Comparison of ENCODE assay signal across 14 cellular contexts in the genomic region with DNA sequence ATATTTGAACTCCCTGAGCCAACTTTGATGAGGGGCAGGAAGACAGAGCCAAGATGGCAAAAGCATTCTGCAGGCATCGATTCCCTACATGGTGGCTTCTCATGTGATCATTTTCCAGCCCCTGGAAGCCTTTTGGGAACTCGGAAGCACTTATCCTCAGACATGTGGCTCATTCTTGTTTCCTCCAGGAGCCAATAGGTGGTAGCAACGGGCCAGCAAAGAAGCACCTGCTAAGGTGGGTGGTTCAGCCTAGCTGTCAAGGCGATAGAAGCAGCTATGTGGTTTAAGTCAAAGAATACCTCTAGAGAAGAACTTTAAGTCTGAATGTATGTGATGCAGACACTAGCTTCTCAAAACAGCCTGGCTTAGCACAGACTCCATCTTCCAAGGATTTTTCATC.
DNase-seq lines count a peak whose midpoint lies in the region; ATAC-seq and TF ChIP-seq lines count a peak whose summit lies in the region.
"Had no signal": no experiment of that assay in that cellular context is flagged by ENCODE, and none has a peak within 500 bp of the region (broad histone marks: within the 10 kb centered on the region; RNA-seq: fewer than 3 reads in every experiment).

No MANE protein-coding gene starts in this region.

- no peaks in the 10 kb centered on the region for H3K27me3 ChIP-seq in kidney epithelial cell (ENCODE audit: control insufficient read depth, insufficient read depth, low read length)
- H3K27me3 ChIP-seq in CD8-positive, alpha-beta T cell (ENCODE audit: insufficient read depth, low read length): no peaks in the 10 kb centered on the region
- H3K27me3 ChIP-seq: foreskin keratinocyte, SJSA1, tibial artery had no signal

- H3K36me3 ChIP-seq in kidney epithelial cell (ENCODE audit: control insufficient read depth, insufficient read depth, low read length): no peaks in the 10 kb centered on the region
- H3K36me3 ChIP-seq in CD8-positive, alpha-beta T cell (ENCODE audit: insufficient read depth, low read length): no peaks in the 10 kb centered on the region
- H3K36me3 ChIP-seq: SJSA1, tibial artery had no signal

- CTCF ChIA-PET in CD8-positive, alpha-beta T cell (lab: Charles Lee): no interaction called here

- H3K9me3 ChIP-seq in CD8-positive, alpha-beta T cell (ENCODE audit: low read length): peaks cover under 1% of the 10 kb centered on the region
- H3K9me3 ChIP-seq: SJSA1, tibial artery had no signal

- H3K4me3 ChIP-seq in LNCaP clone FGC (ENCODE audit: low read depth, low read length) (no peak overlapping the region), kidney epithelial cell (ENCODE audit: low read depth, low read length) (no peak overlapping the region)
- H3K4me3 ChIP-seq in CD8-positive, alpha-beta T cell (ENCODE audit: low read depth, low read length): no peak overlapping the region
- H3K4me3 ChIP-seq: GM23248, SJSA1, tibial artery had no signal

- H3K4me1 Mint-ChIP-seq in CD8-positive, alpha-beta T cell (ENCODE audit: low read depth): no peaks in the 10 kb centered on the region

- DNase-seq in DMS 273 (lab: John Stamatoyannopoulos, UW; ENCODE audit: unreplicated experiment): peak; percentile 57
- no peak for DNase-seq in DMS 273 treated with DMSO at 0.1 percent for 48 hours (lab: John Stamatoyannopoulos, UW)
- DNase-seq in LNCaP clone FGC (ENCODE audit: low read depth): no peak
- DNase-seq in OCI-M1 (lab: John Stamatoyannopoulos, UW): peak; percentile 49
- DNase-seq in kidney epithelial cell (ENCODE audit: low read depth): no peak
- no peak for DNase-seq in CD8-positive, alpha-beta T cell
- DNase-seq in sciatic nerve (ENCODE audit: low spot score): no peak
- no peak for DNase-seq in UCSD-AML1 (lab: John Stamatoyannopoulos, UW; ENCODE audit: unreplicated experiment)
- DNase-seq: 8988T; foreskin keratinocyte; GM23248; stimulated activated CD4-positive, alpha-beta T cell treated with anti-CD3 and anti-CD28 coated beads, Interleukin-1b, Interleukin-23, amount 100 ng/mL, for 48 hours; tibial artery had no signal

- no peak overlapping the region for H3K27ac ChIP-seq in CD8-positive, alpha-beta T cell (ENCODE audit: low read depth, low read length)
- H3K27ac ChIP-seq: foreskin keratinocyte, GM23248, SJSA1, tibial artery had no signal

- POLR2A ChIA-PET in CD8-positive, alpha-beta T cell (lab: Charles Lee): no interaction called here

- intact Hi-C loops in CD8-positive, alpha-beta T cell (cut with DNase I, micrococcal nuclease): no loop called here
- intact Hi-C loops in sciatic nerve (cut with DNase I): no loop called here

- TF ChIP-seq CTCF in LNCaP clone FGC (IDR thresholded peaks at IDR 0.05; ENCODE audit: control insufficient read depth, extremely low read depth, insufficient read depth) (peak; percentile 83), kidney epithelial cell (IDR thresholded peaks at IDR 0.05; ENCODE audit: insufficient read depth, low read length, poor library complexity, severe bottlenecking) (peak; percentile 23)
- no peak for TF ChIP-seq CTCF in CD8-positive, alpha-beta T cell (IDR thresholded peaks at IDR 0.05)

- H3K4me1 ChIP-seq in CD8-positive, alpha-beta T cell (ENCODE audit: insufficient read depth, low read length): no peaks in the 10 kb centered on the region
- H3K4me1 ChIP-seq: foreskin keratinocyte, SJSA1, tibial artery had no signal

- peaks cover 5% of the 10 kb centered on the region for H3K27me3 Mint-ChIP-seq in CD8-positive, alpha-beta T cell (ENCODE audit: low read depth)

- no peak for ATAC-seq in CD8-positive, alpha-beta T cell
- ATAC-seq in sciatic nerve: no peak
- ATAC-seq: foreskin keratinocyte had no signal

- H3K27ac Mint-ChIP-seq in CD8-positive, alpha-beta T cell: no peak overlapping the region

- no peak overlapping the region for H3K4me3 Mint-ChIP-seq in CD8-positive, alpha-beta T cell

- H3K9me3 Mint-ChIP-seq in CD8-positive, alpha-beta T cell: peaks cover 7% of the 10 kb centered on the region

- no peaks in the 10 kb centered on the region for H3K36me3 Mint-ChIP-seq in CD8-positive, alpha-beta T cell

Comparison
In these comparisons a context has a peak if more than half of its experiments do, and no peak if none do; other contexts are left out.
1. DNase-seq: peak in DMS 273 (single experiment) and OCI-M1 (single experiment); none in DMS 273 treated with DMSO at 0.1 percent for 48 hours (single experiment), LNCaP clone FGC (single experiment), kidney epithelial cell (single experiment), CD8-positive, alpha-beta T cell (0 of 7), sciatic nerve (single experiment) and UCSD-AML1 (single experiment).